Comparison of ENCODE assay signal across 24 cellular contexts in genomic region chr9:130555968-130556367, GRCh38. TPM values are rescaled to one million over a fixed set of nuclear protein-coding genes. Genes with fewer than 3 reads are reported as not detected.
A peak's percentile ranks its signal among the peaks of the same experiment; 100 is the strongest.
DNase-seq lines count a peak whose midpoint lies in the region; ATAC-seq, FAIRE-seq and TF ChIP-seq lines count a peak whose summit lies in the region.
"Had no signal": no experiment of that assay in that cellular context is flagged by ENCODE, and none has a peak within 500 bp of the region (broad histone marks: within the 10 kb centered on the region; RNA-seq: fewer than 3 reads in every experiment).

No MANE protein-coding gene starts in this region.

- H4K8ac ChIP-seq in H1 (ENCODE audit: extremely low read depth, insufficient read depth, low read length) (no peak overlapping the region), trophoblast cell (ENCODE audit: low read depth, low read length) (no peak overlapping the region)

- WGBS in H1 (ENCODE audit: extremely low coverage in 1 of 2, insufficient coverage in 1 of 2, insufficient read length in 1 of 2, insufficient replicate concordance in 2 of 2, low coverage in 1 of 2, low lambda C conversion rate in 2 of 2, missing lambda C conversion rate in 1 of 2), 2 experiments, result 76% methylated on average over 6 of the region's 6 CpGs; no CpG with 5 or more reads in 1 of the 2 experiments
- WGBS in trophoblast cell (ENCODE audit: extremely low coverage, insufficient coverage, insufficient read length), result no CpG with 5 or more reads among the region's 6 CpGs

- H3K4me3 ChIP-seq in H1 (ENCODE audit: extremely low read depth in 1 of 4, insufficient read depth in 2 of 4, low read depth in 3 of 4, low read length in 4 of 4) (no peak overlapping the region), trophoblast cell (ENCODE audit: low read depth, low read length) (peak overlapping the region; percentile 34), Peyer's patch (no peak overlapping the region)
- H3K4me3 ChIP-seq: coronary artery had no signal

- H3K4ac ChIP-seq in H1 (replicated peaks; ENCODE audit: insufficient read length, low read depth, low read length) (no peak overlapping the region), trophoblast cell (ENCODE audit: low read depth, low read length) (no peak overlapping the region)

- H3K36me3 ChIP-seq in H1 (ENCODE audit: control insufficient read depth in 2 of 4, insufficient read depth in 4 of 4, low read length in 3 of 4), result no peaks in the 10 kb centered on the region
- no peaks in the 10 kb centered on the region for H3K36me3 ChIP-seq in trophoblast cell (ENCODE audit: control insufficient read depth in 1 of 2, insufficient read depth in 2 of 2, low read length in 2 of 2)
- no peaks in the 10 kb centered on the region for H3K36me3 ChIP-seq in Peyer's patch

- H2BK12ac ChIP-seq in H1 (ENCODE audit: low read depth, low read length) (no peak overlapping the region), trophoblast cell (ENCODE audit: low read length) (no peak overlapping the region)

- no peaks in the 10 kb centered on the region for H3K27me3 ChIP-seq in H1 (replicated peaks in 1 of 4; ENCODE audit: control insufficient read depth in 3 of 4, extremely low read depth in 1 of 4, insufficient read depth in 3 of 4, low read length in 3 of 4)
- no peaks in the 10 kb centered on the region for H3K27me3 ChIP-seq in trophoblast cell (ENCODE audit: insufficient read depth, low read length)
- no peaks in the 10 kb centered on the region for H3K27me3 ChIP-seq in Peyer's patch

- H3K23ac ChIP-seq in H1 (ENCODE audit: insufficient read length) (no peak overlapping the region), trophoblast cell (ENCODE audit: low read length) (no peak overlapping the region)

- H3K56ac ChIP-seq in H1 (replicated peaks; ENCODE audit: insufficient read length, low read depth, low read length), result no peak overlapping the region

- H4K91ac ChIP-seq in H1 (replicated peaks; ENCODE audit: insufficient read length, low read length), result no peak overlapping the region
- no peak overlapping the region for H4K91ac ChIP-seq in trophoblast cell (ENCODE audit: low read depth, low read length)

- H3K79me2 ChIP-seq in H1 (ENCODE audit: control insufficient read depth in 1 of 2, insufficient read depth in 2 of 2, low read length in 2 of 2), result no peaks in the 10 kb centered on the region
- no peaks in the 10 kb centered on the region for H3K79me2 ChIP-seq in trophoblast cell (ENCODE audit: control insufficient read depth, insufficient read depth, low read length, poor library complexity)
- H3K79me2 ChIP-seq: parathyroid adenoma had no signal

- H3K14ac ChIP-seq in H1 (ENCODE audit: insufficient read length), result no peak overlapping the region
- H3K14ac ChIP-seq in trophoblast cell (ENCODE audit: low read length), result no peak overlapping the region

- POLR2A ChIA-PET in H1 (lab: Charles Lee; ENCODE audit: partially characterized antibody), result interaction anchor here (1.1 to 2.2 kb wide), 3 partner anchors 9 to 24 kb away, joined by 3 to 4 read pairs (median 3); partner anchors contain the start of gene FUBP3

- H3K9me3 ChIP-seq in H1 (ENCODE audit: insufficient read depth in 2 of 2, low read depth in 1 of 2, low read length in 1 of 2), result no peaks in the 10 kb centered on the region
- peaks cover 7% of the 10 kb centered on the region for H3K9me3 ChIP-seq in trophoblast cell (ENCODE audit: insufficient read depth, low read depth, low read length)
- no peaks in the 10 kb centered on the region for H3K9me3 ChIP-seq in Peyer's patch

- no peaks in the 10 kb centered on the region for H3K79me1 ChIP-seq in H1 (ENCODE audit: low read depth, low read length)
- H3K79me1 ChIP-seq in trophoblast cell (ENCODE audit: low read length), result no peaks in the 10 kb centered on the region

- CTCF ChIA-PET in H1 (lab: Charles Lee; ENCODE audit: partially characterized antibody), result interaction anchor here (1.0 to 2.1 kb wide), 2 partner anchors 38 to 90 kb away, joined by 3 to 5 read pairs; no protein-coding TSS in a partner anchor

- TF ChIP-seq POLR2A in H1 (IDR thresholded peaks at IDR 0.05; ENCODE audit: control extremely low read depth in 1 of 2, low read depth in 2 of 2, low read length in 2 of 2) (no peak), Peyer's patch (IDR thresholded peaks at IDR 0.05) (no peak)

- H3K4me1 ChIP-seq in H1 (replicated peaks in 1 of 4; ENCODE audit: control insufficient read depth in 3 of 4, insufficient read depth in 4 of 4, low read length in 3 of 4) (no peaks in the 10 kb centered on the region), trophoblast cell (ENCODE audit: control insufficient read depth in 1 of 2, insufficient read depth in 2 of 2, low read length in 2 of 2) (no peaks in the 10 kb centered on the region), Peyer's patch (no peaks in the 10 kb centered on the region)
- H3K4me1 ChIP-seq: parathyroid adenoma had no signal

- H4K20me1 ChIP-seq in H1 (replicated peaks in 1 of 2; ENCODE audit: control insufficient read depth in 1 of 2, insufficient read depth in 2 of 2, low read length in 2 of 2), result no peaks in the 10 kb centered on the region

- peak; percentile 22 for DNase-seq in DMS53 (lab: John Stamatoyannopoulos, UW)
- no peak for DNase-seq in DMS53 treated with DMSO at 0.1 percent for 48 hours (lab: John Stamatoyannopoulos, UW; ENCODE audit: unreplicated experiment)
- peak; percentile 51 for DNase-seq in NCI-H226
- DNase-seq in H1 (ENCODE audit: low read depth in 1 of 2, low spot score in 2 of 2), result no peak
- peak in 1 of 2 donors; percentile 34 for DNase-seq in trophoblast cell
- DNase-seq in Peyer's patch, result no peak
- DNase-seq in NCI-H1417 treated with DMSO at 0.1 percent for 48 hours (lab: John Stamatoyannopoulos, UW), result no peak
- DNase-seq: activated CD4-positive, alpha-beta T cell treated with anti-CD3 and anti-CD28 coated beads for 4 hours; hippocampal formation; islet precursor cell; KG1; naive thymus-derived CD8-positive, alpha-beta T cell; NCI-H1092; NCI-H2107; stimulated activated CD4-positive, alpha-beta T cell treated with anti-CD3 and anti-CD28 coated beads, Interleukin-4, amount 100 ng/mL, for 1 hour; stimulated activated naive CD8-positive, alpha-beta T cell treated with anti-CD3 and anti-CD28 coated beads, Interleukin-15, amount 100 ng/mL, for 72 hours had no signal

- TF ChIP-seq CTCF in H1 (IDR thresholded peaks at IDR 0.05; ENCODE audit: control extremely low read depth in 1 of 3, insufficient read depth in 1 of 3, low read depth in 1 of 3, low read length in 3 of 3) (no peak), Peyer's patch (IDR thresholded peaks at IDR 0.05) (no peak)

- H2BK5ac ChIP-seq in H1 (ENCODE audit: low read depth, low read length), result no peak overlapping the region
- no peak overlapping the region for H2BK5ac ChIP-seq in trophoblast cell (ENCODE audit: low read depth, low read length, poor library complexity)

- H2AK5ac ChIP-seq in H1 (ENCODE audit: low read depth, low read length) (no peak overlapping the region), trophoblast cell (ENCODE audit: low read length) (no peak overlapping the region)

- no peaks in the 10 kb centered on the region for H3K23me2 ChIP-seq in H1 (ENCODE audit: low read depth, low read length)

- no peak overlapping the region for H2BK120ac ChIP-seq in H1 (replicated peaks; ENCODE audit: low read depth, low read length)
- H2BK120ac ChIP-seq in trophoblast cell (ENCODE audit: insufficient read depth, low read length, poor library complexity), result no peak overlapping the region

- H4K5ac ChIP-seq in H1 (ENCODE audit: insufficient read length, low read depth, low read length), result no peak overlapping the region

- H2AFZ ChIP-seq in H1 (ENCODE audit: low read length) (peak overlapping the region; percentile 26; the same call in 1 of the 2 replicates), trophoblast cell (ENCODE audit: insufficient read depth, low read length, poor library complexity) (no peak overlapping the region)
- H2AFZ ChIP-seq: parathyroid adenoma had no signal

- no peak overlapping the region for H3K18ac ChIP-seq in H1 (ENCODE audit: extremely low read depth, low read length)
- H3K18ac ChIP-seq in trophoblast cell (ENCODE audit: low read length), result no peak overlapping the region

- no peak for ATAC-seq in HG03520 (IDR thresholded peaks at IDR 0.05; ENCODE audit: unreplicated experiment)
- ATAC-seq: naive thymus-derived CD8-positive, alpha-beta T cell; stimulated activated naive CD8-positive, alpha-beta T cell treated with anti-CD3 and anti-CD28 coated beads, Interleukin-15, amount 100 ng/mL, for 72 hours had no signal

- FAIRE-seq in H1 (lab: Jason Lieb, UNC), result no peak
- FAIRE-seq: D721Med, endometrium, GM12892, TTC549 had no signal

- H2BK20ac ChIP-seq in H1 (ENCODE audit: low read length), result no peak overlapping the region

- no peak overlapping the region for H3K4me2 ChIP-seq in H1 (ENCODE audit: insufficient read depth in 1 of 2, low read depth in 2 of 2, low read length in 2 of 2)
- H3K4me2 ChIP-seq in trophoblast cell (ENCODE audit: low read length), result no peak overlapping the region

- TF ChIP-seq RAD21 in H1 (IDR thresholded peaks at IDR 0.05 in 1 of 2, conservative IDR thresholded peaks at IDR 0.05 in 1 of 2; ENCODE audit: low read depth in 2 of 2, low read length in 2 of 2), result no peak

- H2BK15ac ChIP-seq in H1 (ENCODE audit: low read length), result no peak overlapping the region

- no peak for TF ChIP-seq EP300 in H1 (IDR thresholded peaks at IDR 0.05; ENCODE audit: borderline replicate concordance in 1 of 2, low read depth in 2 of 2, low read length in 2 of 2)

- H4K12ac ChIP-seq in trophoblast cell (ENCODE audit: low read depth, low read length), result no peak overlapping the region

- no peak overlapping the region; a peak in 1 of 7 replicates for H3K9ac ChIP-seq in H1 (replicated peaks in 1 of 4; ENCODE audit: extremely low read depth in 1 of 4, low read depth in 3 of 4, low read length in 3 of 4)
- H3K9ac ChIP-seq in trophoblast cell (ENCODE audit: low read length), result no peak overlapping the region
- H3K9ac ChIP-seq: parathyroid adenoma had no signal

- H3K27ac ChIP-seq in H1 (ENCODE audit: low read depth, low read length) (no peak overlapping the region), trophoblast cell (ENCODE audit: low read depth, low read length) (no peak overlapping the region), Peyer's patch (no peak overlapping the region)
- H3K27ac ChIP-seq: 22Rv1, coronary artery, parathyroid adenoma had no signal

TF ChIP-seq in H1, 55 proteins besides CTCF, POLR2A, EP300 and RAD21 (continues in another document):
- no peak for TF ChIP-seq TEAD4 (IDR thresholded peaks at IDR 0.05; ENCODE audit: low read depth, low read length)

RNA-seq across cellular contexts. Expression of gene FUBP3, which starts 23.4 kb away (rescaled TPM):
- 70.1 and 76.4 TPM in 2 replicates for total RNA-seq in H1 (2021; fragmentation: NEBNext Ultra II Directional; extraction: Animal tissue kit (Norgen Biotek cat#: 25700))
- polyA plus RNA-seq in H1 (2011; rRNA removed), result 23.7 and 31.2 TPM in 2 replicates
- polyA plus RNA-seq in H1 (2011; cell fraction: cytosol; rRNA removed), result 38.6 TPM
- polyA plus RNA-seq in H1 (2011; cell fraction: nucleus; rRNA removed), result 83.6 TPM
- polyA plus RNA-seq in H1 (2012, experiment 1 of 2), result 56.5 to 87.8 TPM (median 61.8 TPM) in 4 replicates
- 8.9 TPM for polyA plus RNA-seq in H1 (2012, experiment 2 of 2)
- 34.5 TPM for polyA plus RNA-seq in H1 (2013, experiment 1 of 2)
- polyA plus RNA-seq in H1 (2013, experiment 2 of 2), result 34.2 TPM
- polyA minus RNA-seq in H1 (2011; rRNA and poly(A)+ RNA removed), result 34.3 and 44.6 TPM in 2 replicates
- polyA minus RNA-seq in H1 (2011; cell fraction: cytosol; rRNA and poly(A)+ RNA removed), result 91.9 TPM
- polyA minus RNA-seq in H1 (2011; cell fraction: nucleus; rRNA and poly(A)+ RNA removed), result 43.3 TPM
- polyA plus RNA-seq in trophoblast cell (2013), result 40.3 and 40.8 TPM in 2 replicates
- total RNA-seq in Peyer's patch, result 10 to 100 TPM; 27.3 to 57.8 (median 31.8) TPM

Comparison
In these comparisons a context has a peak if more than half of its experiments do, and no peak if none do; other contexts are left out.
1. DNase-seq: peak in DMS53 (single experiment) and NCI-H226 (single experiment); none in DMS53 treated with DMSO at 0.1 percent for 48 hours (single experiment), H1 (0 of 2), Peyer's patch (0 of 3) and NCI-H1417 treated with DMSO at 0.1 percent for 48 hours (single experiment).